In genomic region chr12:64997858-64998257, GRCh38 we compare ENCODE assay signal across 15 cellular contexts.
DNase-seq lines count a peak whose midpoint lies in the region; ATAC-seq and TF ChIP-seq lines count a peak whose summit lies in the region.
"Had no signal": no experiment of that assay in that cellular context is flagged by ENCODE, and none has a peak within 500 bp of the region (broad histone marks: within the 10 kb centered on the region; RNA-seq: fewer than 3 reads in every experiment).

No MANE protein-coding gene starts in this region.

- H3K4me3 Mint-ChIP-seq in Caco-2 (ENCODE audit: unreplicated experiment) (peak overlapping the region; percentile 5), progenitor cell of endocrine pancreas (ENCODE audit: low read depth) (peak overlapping the region; percentile 17), chondrocyte (ENCODE audit: unreplicated experiment) (no peak overlapping the region)
- H3K4me3 Mint-ChIP-seq: B cell had no signal

- H3K4me1 Mint-ChIP-seq in Caco-2 (ENCODE audit: low read depth, unreplicated experiment) (peaks cover 31% of the 10 kb centered on the region), progenitor cell of endocrine pancreas (ENCODE audit: low read depth) (peaks cover 46% of the 10 kb centered on the region), chondrocyte (ENCODE audit: low read depth) (no peaks in the 10 kb centered on the region)
- H3K4me1 Mint-ChIP-seq: B cell had no signal

- DNase-seq in Caco-2 (no peak), RWPE2 (ENCODE audit: low spot score) (no peak), hepatocyte (ENCODE audit: low spot score) (no peak), progenitor cell of endocrine pancreas (ENCODE audit: low spot score, unreplicated experiment) (no peak), T-helper 1 cell (no peak), chondrocyte (ENCODE audit: low spot score) (no peak), AML-193 (lab: John Stamatoyannopoulos, UW) (no peak)
- DNase-seq: DMS79, NCI-H1417, NCI-H1694 treated with DMSO at 0.1 percent for 48 hours, NCI-H2081 treated with DMSO at 0.1 percent for 48 hours, NCI-H510A had no signal

- H3K4me3 ChIP-seq in Caco-2 (ENCODE audit: low read depth, low read length) (no peak overlapping the region), RWPE2 (ENCODE audit: severe bottlenecking) (no peak overlapping the region), hepatocyte (no peak overlapping the region)
- H3K4me3 ChIP-seq: MG63 had no signal

- CTCF ChIA-PET in Caco-2 (lab: Charles Lee) = interaction anchor here (1.3 kb wide), 1 partner anchor 93 kb away, joined by 3 read pairs; no protein-coding TSS in a partner anchor

- H3K27me3 ChIP-seq in Caco-2 (replicated peaks; ENCODE audit: control insufficient read depth, insufficient read depth, low read length) = no peaks in the 10 kb centered on the region
- no peaks in the 10 kb centered on the region for H3K27me3 ChIP-seq in RWPE2 (ENCODE audit: insufficient read depth, poor library complexity, severe bottlenecking)
- H3K27me3 ChIP-seq in hepatocyte = no peaks in the 10 kb centered on the region
- H3K27me3 ChIP-seq: MG63 had no signal

- intact Hi-C loops in Caco-2 (cut with micrococcal nuclease; ENCODE audit: unreplicated experiment) = no loop called here

- POLR2A ChIA-PET in Caco-2 (lab: Charles Lee) = no interaction called here

- WGBS in hepatocyte (ENCODE audit: low lambda C conversion rate, missing lambda C conversion rate) = 56% methylated on average over 2 of the region's 2 CpGs

- H3K36me3 Mint-ChIP-seq in Caco-2 (ENCODE audit: insufficient read depth, unreplicated experiment) = no peaks in the 10 kb centered on the region
- peaks cover 1% of the 10 kb centered on the region for H3K36me3 Mint-ChIP-seq in progenitor cell of endocrine pancreas (ENCODE audit: insufficient read depth)
- H3K36me3 Mint-ChIP-seq in chondrocyte (ENCODE audit: low read depth) = no peaks in the 10 kb centered on the region

- H2AFZ ChIP-seq in hepatocyte = no peak overlapping the region

- H3K9me3 ChIP-seq in Caco-2 = no peaks in the 10 kb centered on the region
- no peaks in the 10 kb centered on the region for H3K9me3 ChIP-seq in RWPE2 (ENCODE audit: severe bottlenecking)
- no peaks in the 10 kb centered on the region for H3K9me3 ChIP-seq in hepatocyte (ENCODE audit: low read depth)

- ATAC-seq in RWPE2 (ENCODE audit: low read depth) = no peak
- ATAC-seq: Panc1 had no signal

- H4K20me1 ChIP-seq in hepatocyte (ENCODE audit: insufficient read depth, poor library complexity, severe bottlenecking) = no peaks in the 10 kb centered on the region

- H3K4me2 ChIP-seq in hepatocyte = peak overlapping the region; percentile 36

- peak overlapping the region; percentile 71 for H3K27ac ChIP-seq in RWPE2 (ENCODE audit: poor library complexity, severe bottlenecking)
- H3K27ac ChIP-seq in hepatocyte = peak overlapping the region; percentile 81

- TF ChIP-seq CTCF in Caco-2 (IDR thresholded peaks at IDR 0.05; ENCODE audit: insufficient read depth in 1 of 2, low read depth in 1 of 2, low read length in 1 of 2, severe bottlenecking in 1 of 2, unreplicated experiment in 1 of 2) (no peak), RWPE2 (IDR thresholded peaks at IDR 0.05; ENCODE audit: poor library complexity, severe bottlenecking) (no peak), hepatocyte (IDR thresholded peaks at IDR 0.05; ENCODE audit: poor library complexity) (no peak), progenitor cell of endocrine pancreas (IDR thresholded peaks at IDR 0.05; ENCODE audit: unreplicated experiment) (no peak), chondrocyte (IDR thresholded peaks at IDR 0.05) (no peak)

- H3K36me3 ChIP-seq in Caco-2 (ENCODE audit: control insufficient read depth, insufficient read depth, low read length) = no peaks in the 10 kb centered on the region; the same call in 1 of the 2 replicates
- H3K36me3 ChIP-seq in RWPE2 (ENCODE audit: low read depth) = no peaks in the 10 kb centered on the region
- H3K36me3 ChIP-seq in hepatocyte (replicated peaks; ENCODE audit: insufficient read depth, low read depth) = no peaks in the 10 kb centered on the region
- H3K36me3 ChIP-seq: MG63 had no signal

- no peaks in the 10 kb centered on the region for H3K9me2 ChIP-seq in hepatocyte (replicated peaks; ENCODE audit: insufficient read depth)

- H3K9me3 Mint-ChIP-seq in Caco-2 (ENCODE audit: unreplicated experiment) = peaks cover 29% of the 10 kb centered on the region
- peaks cover 15% of the 10 kb centered on the region for H3K9me3 Mint-ChIP-seq in progenitor cell of endocrine pancreas (ENCODE audit: low read depth)
- H3K9me3 Mint-ChIP-seq in chondrocyte (ENCODE audit: low read depth) = peaks cover 6% of the 10 kb centered on the region

- H3K27ac Mint-ChIP-seq in Caco-2 (ENCODE audit: unreplicated experiment) (peak overlapping the region; percentile 13), progenitor cell of endocrine pancreas (peak overlapping the region; percentile 93), chondrocyte (ENCODE audit: unreplicated experiment) (no peak overlapping the region)
- H3K27ac Mint-ChIP-seq: B cell had no signal

- H3K27me3 Mint-ChIP-seq in Caco-2 (ENCODE audit: insufficient read depth, unreplicated experiment) (no peaks in the 10 kb centered on the region), progenitor cell of endocrine pancreas (peaks cover 3% of the 10 kb centered on the region), chondrocyte (ENCODE audit: low read depth) (peaks cover 22% of the 10 kb centered on the region)

- H3K4me1 ChIP-seq in Caco-2 (peaks cover 43% of the 10 kb centered on the region), RWPE2 (ENCODE audit: insufficient read depth, poor library complexity, severe bottlenecking) (peaks cover 29% of the 10 kb centered on the region), hepatocyte (ENCODE audit: insufficient read depth) (peaks cover 40% of the 10 kb centered on the region)

- no peaks in the 10 kb centered on the region for H3K79me2 ChIP-seq in hepatocyte

- BruUV-seq in Caco-2 (replicated peaks; lab: Mats Ljungman, UMichigan) = TSS peak; percentile 50
